9 cellular contexts compared by ENCODE assay signal in the genomic region with DNA sequence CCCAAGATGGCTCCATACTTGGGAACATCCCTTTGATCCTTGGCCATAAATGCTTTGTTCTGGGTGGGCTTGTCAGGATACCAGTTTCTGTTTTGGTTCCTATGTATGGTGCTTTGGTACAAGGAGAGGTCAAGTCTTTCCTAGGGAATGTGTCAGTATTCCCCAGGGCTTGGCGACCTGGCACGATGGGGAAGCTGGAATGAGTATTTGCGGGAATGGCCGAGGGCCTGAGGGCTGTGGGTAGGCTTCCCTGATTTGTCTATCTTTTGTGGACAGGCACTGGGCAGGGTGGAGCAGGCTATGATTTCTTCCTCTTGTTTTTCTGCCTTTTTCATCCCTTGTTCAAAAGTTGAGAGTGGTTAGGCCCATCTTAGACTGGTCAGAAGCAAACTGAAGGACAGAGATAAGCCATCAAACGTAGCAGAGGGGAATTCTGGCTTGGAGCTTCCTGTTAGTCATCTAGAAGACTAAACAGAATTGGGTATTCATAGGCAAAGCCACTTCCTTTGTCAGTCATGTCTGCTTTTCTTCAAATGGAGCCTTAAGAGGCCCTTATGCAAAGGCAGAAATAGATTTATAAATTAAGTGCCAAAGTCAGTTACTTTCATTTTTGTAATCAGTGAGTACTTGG. TPM values are rescaled to one million over a fixed set of nuclear protein-coding genes. Genes with fewer than 3 reads are reported as not detected.
A peak's percentile ranks its signal among the peaks of the same experiment; 100 is the strongest.
DNase-seq lines count a peak whose midpoint lies in the region; ATAC-seq and TF ChIP-seq lines count a peak whose summit lies in the region.
"Had no signal": no experiment of that assay in that cellular context is flagged by ENCODE, and none has a peak within 500 bp of the region (broad histone marks: within the 10 kb centered on the region; RNA-seq: fewer than 3 reads in every experiment).

No MANE protein-coding gene starts in this region.

- no peak for TF ChIP-seq POLR2A in body of pancreas (IDR thresholded peaks at IDR 0.05)

- TF ChIP-seq CTCF in GM20000 (IDR thresholded peaks at IDR 0.05; ENCODE audit: extremely low read depth, missing control alignments) = no peak
- TF ChIP-seq CTCF in astrocyte of the spinal cord (IDR thresholded peaks at IDR 0.05; ENCODE audit: low read depth, low read length) = no peak
- no peak for TF ChIP-seq CTCF in body of pancreas (IDR thresholded peaks at IDR 0.05)

- H3K4me3 ChIP-seq in astrocyte of the spinal cord (ENCODE audit: low read depth, low read length) (no peak overlapping the region), body of pancreas (no peak overlapping the region)

- H3K9me3 ChIP-seq in body of pancreas = no peaks in the 10 kb centered on the region

- in situ Hi-C loops in astrocyte of the spinal cord (cut with HindIII; ENCODE audit: low sequenced_read_pairs) = no loop called here

- intact Hi-C loops in body of pancreas (cut with DNase I) = no loop called here

- no peaks in the 10 kb centered on the region for H3K4me1 ChIP-seq in body of pancreas

- 71 to 74% methylated on average over 5 of the region's 5 CpGs for WGBS in body of pancreas, 2 donors

- no peak overlapping the region for H3K27ac ChIP-seq in body of pancreas
- H3K27ac ChIP-seq: KMS-11 had no signal

- no peaks in the 10 kb centered on the region for H3K36me3 ChIP-seq in body of pancreas (replicated peaks in 1 of 2; ENCODE audit: insufficient read depth in 1 of 2, low read depth in 2 of 2)

- H3K27me3 ChIP-seq in body of pancreas = no peaks in the 10 kb centered on the region

- DNase-seq in Daoy (ENCODE audit: low read depth) (peak; percentile 76), GM20000 (ENCODE audit: low spot score) (peak; percentile 51), astrocyte of the spinal cord (ENCODE audit: low read depth, low spot score) (peak; percentile 50), GOT3 (lab: John Stamatoyannopoulos, UW) (no peak), HK-2 (ENCODE audit: unreplicated experiment) (no peak), body of pancreas (no peak)
- peak; percentile 24 for DNase-seq in stimulated activated naive CD8-positive, alpha-beta T cell treated with anti-CD3 and anti-CD28 coated beads, Interleukin-15, Interleukin-2, amounts not matched to agents 100 U/mL and 50 U/mL, for 24 hours

- peak; percentile 41 for ATAC-seq in HG03558 (IDR thresholded peaks at IDR 0.05; ENCODE audit: extremely low read depth, unreplicated experiment)
- ATAC-seq in stimulated activated naive CD8-positive, alpha-beta T cell treated with anti-CD3 and anti-CD28 coated beads, Interleukin-15, Interleukin-2, amounts not matched to agents 100 U/mL and 50 U/mL, for 24 hours = peak; percentile 81
- ATAC-seq in body of pancreas = no peak

RNA-seq across cellular contexts. Expression of gene DOCK2, which starts 13.7 kb away (rescaled TPM):
- total RNA-seq in Daoy (2014; rRNA removed; shearing (Covaris generic)) = 9.3 and 13.3 TPM in 2 replicates
- total RNA-seq in body of pancreas = 1 to 10 TPM; 3.1 to 7.6 TPM

Comparison
In these comparisons a context has a peak if more than half of its experiments do, and no peak if none do; other contexts are left out.
1. DNase-seq: peak in Daoy (single experiment), GM20000 (single experiment), astrocyte of the spinal cord (single experiment) and stimulated activated naive CD8-positive, alpha-beta T cell treated with anti-CD3 and anti-CD28 coated beads, Interleukin-15, Interleukin-2, amounts not matched to agents 100 U/mL and 50 U/mL, for 24 hours (single experiment); none in GOT3 (single experiment), HK-2 (single experiment) and body of pancreas (0 of 4).